ENCODE assay signal across 24 cellular contexts in genomic region chr4:158147151-158147550, GRCh38.
"Had no signal": no experiment of that assay in that cellular context is flagged by ENCODE, and none has a peak within 500 bp of the region (broad histone marks: within the 10 kb centered on the region; RNA-seq: fewer than 3 reads in every experiment).

No MANE protein-coding gene starts in this region.

- H3K27ac ChIP-seq: epithelial cell of prostate, gastrocnemius medialis, heart right ventricle, prostate gland, right atrium auricular region, stomach, thoracic aorta, transverse colon, upper lobe of right lung, uterus had no signal

- H3K27me3 ChIP-seq: gastrocnemius medialis, heart right ventricle, right atrium auricular region, stomach, transverse colon, upper lobe of right lung, uterus had no signal

- H3K4me1 ChIP-seq: gastrocnemius medialis, prostate gland, right atrium auricular region, stomach, transverse colon, upper lobe of right lung, uterus had no signal

- H3K9me3 ChIP-seq: gastrocnemius medialis, heart right ventricle, prostate gland, stomach, thoracic aorta, transverse colon, upper lobe of right lung, uterus had no signal

- DNase-seq: cerebellar nuclear complex; effector CD8-positive, alpha-beta T cell; endodermal cell; foreskin fibroblast; gastrocnemius medialis; heart right ventricle; left ventricle myocardium superior; naive thymus-derived CD4-positive, alpha-beta T cell; nucleus accumbens; stimulated activated CD4-positive, alpha-beta T cell treated with anti-CD3 and anti-CD28 coated beads, Interleukin-12 subunit alpha, Interleukin-12 subunit beta, amount 100 ng/mL, for 4 hours; stimulated activated CD4-positive, alpha-beta T cell treated with anti-CD3 and anti-CD28 coated beads, Interleukin-1b, Interleukin-23, amount 100 ng/mL, for 48 hours; stimulated activated CD4-positive, alpha-beta T cell treated with anti-CD3 and anti-CD28 coated beads, Interleukin-4, amount 100 ng/mL, for 1 hour; stimulated activated CD8-positive, alpha-beta memory T cell treated with anti-CD3 and anti-CD28 coated beads, Interleukin-4, amount 100 ng/mL, for 48 hours; stimulated activated naive CD4-positive, alpha-beta T cell; stomach; transverse colon; upper lobe of right lung; uterus had no signal

- H3K4me2 ChIP-seq: smooth muscle cell had no signal

- H3K36me3 ChIP-seq: gastrocnemius medialis, prostate gland, transverse colon, upper lobe of right lung, uterus had no signal

- H3K4me3 ChIP-seq: gastrocnemius medialis, heart right ventricle, lung, prostate gland, right atrium auricular region, smooth muscle cell, stomach, thoracic aorta, transverse colon, upper lobe of right lung, uterus had no signal
